ENCODE assay signal across 9 cellular contexts in the genomic region with DNA sequence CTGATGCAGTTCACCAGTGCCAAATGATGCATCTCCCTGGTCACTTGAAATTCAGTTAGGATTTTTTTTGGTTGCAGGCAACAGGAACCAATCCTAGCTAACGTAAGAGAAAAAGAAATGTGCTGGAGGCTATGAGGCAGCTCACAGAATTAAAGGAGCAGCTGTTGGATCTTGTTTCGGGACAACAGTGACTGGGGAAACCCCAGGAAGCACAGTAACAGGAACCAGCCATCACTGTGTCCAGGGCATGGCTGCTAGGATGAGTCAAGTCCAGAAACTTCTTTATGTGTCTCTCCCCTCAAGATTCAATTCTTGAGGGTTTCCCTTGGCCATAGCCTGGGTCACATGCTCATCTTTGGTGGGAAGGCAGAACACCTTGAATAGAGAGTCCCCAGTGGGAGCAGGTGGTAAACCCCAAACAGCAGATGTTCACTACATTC. TPM values are rescaled to one million over a fixed set of nuclear protein-coding genes. Genes with fewer than 3 reads are reported as not detected.
DNase-seq lines count a peak whose midpoint lies in the region; ATAC-seq and TF ChIP-seq lines count a peak whose summit lies in the region.
"Had no signal": no experiment of that assay in that cellular context is flagged by ENCODE, and none has a peak within 500 bp of the region (broad histone marks: within the 10 kb centered on the region; RNA-seq: fewer than 3 reads in every experiment).

No MANE protein-coding gene starts in this region.

- no peaks in the 10 kb centered on the region for H3K9me3 ChIP-seq in prostate gland

- 25% methylated on average over 2 of the region's 2 CpGs for WGBS in prostate gland
- WGBS in lower leg skin, 2 donors: 2 to 15% methylated on average over 2 of the region's 2 CpGs

- intact Hi-C loops in prostate gland (cut with DNase I): no loop called here
- intact Hi-C loops in lower leg skin (cut with DNase I; ENCODE audit: low total_unique reads): no loop called here

- H3K4me1 ChIP-seq in prostate gland (replicated peaks): no peaks in the 10 kb centered on the region

- no peak for TF ChIP-seq POLR2A in prostate gland (IDR thresholded peaks at IDR 0.05)
- TF ChIP-seq POLR2A in lower leg skin (IDR thresholded peaks at IDR 0.05): no peak

- DNase-seq in GM06990 (ENCODE audit: extremely low read depth, insufficient read length) (peak; percentile 44), prostate gland (ENCODE audit: low spot score) (no peak), T1000 (lab: John Stamatoyannopoulos, UW) (no peak), NCI-H2107 treated with DMSO at 0.1 percent for 48 hours (lab: John Stamatoyannopoulos, UW; ENCODE audit: unreplicated experiment) (no peak), lower leg skin (ENCODE audit: low spot score in 2 of 2) (no peak)
- DNase-seq: mesendoderm had no signal

- TF ChIP-seq CTCF in GM06990 (IDR thresholded peaks at IDR 0.05; ENCODE audit: insufficient read depth, low read length, poor library complexity, severe bottlenecking): peak; percentile 14
- TF ChIP-seq CTCF in prostate gland (IDR thresholded peaks at IDR 0.05): no peak
- TF ChIP-seq CTCF in lower leg skin (IDR thresholded peaks at IDR 0.05): no peak

- H3K27ac ChIP-seq in prostate gland: no peak overlapping the region

- no peak overlapping the region for H3K4me3 ChIP-seq in GM06990 (replicated peaks; ENCODE audit: low read depth, low read length)
- H3K4me3 ChIP-seq in prostate gland: no peak overlapping the region
- H3K4me3 ChIP-seq in lower leg skin (ENCODE audit: low read depth, poor library complexity, severe bottlenecking): no peak overlapping the region

- H3K36me3 ChIP-seq in GM06990 (ENCODE audit: control insufficient read depth, insufficient read depth, low read length): no peaks in the 10 kb centered on the region
- H3K36me3 ChIP-seq in prostate gland: no peaks in the 10 kb centered on the region

- peak; percentile 86 for ATAC-seq in GM19395 (IDR thresholded peaks at IDR 0.05; ENCODE audit: unreplicated experiment)
- ATAC-seq in HG03108 (IDR thresholded peaks at IDR 0.05; ENCODE audit: unreplicated experiment): peak; percentile 83
- peak; percentile 67 for ATAC-seq in esophagus mucosa

- H3K27me3 ChIP-seq in GM06990 (replicated peaks; ENCODE audit: control insufficient read depth, insufficient read depth, low read length) (no peaks in the 10 kb centered on the region), prostate gland (replicated peaks; ENCODE audit: insufficient read depth) (no peaks in the 10 kb centered on the region)

RNA-seq across cellular contexts. Expression of a gene that starts 39.0 kb away (rescaled TPM):
- total RNA-seq in esophagus mucosa: 1.5 TPM
- total RNA-seq in prostate gland: 1 to 10 TPM; 9.6 to 9.7 TPM
- total RNA-seq in lower leg skin: 10 to 100 TPM in 1 of 4 donors, 1 to 10 TPM in 3; 2.2 to 14.7 (median 4.4) TPM
